Comparison of ENCODE assay signal across 1 cellular context in the genomic region with DNA sequence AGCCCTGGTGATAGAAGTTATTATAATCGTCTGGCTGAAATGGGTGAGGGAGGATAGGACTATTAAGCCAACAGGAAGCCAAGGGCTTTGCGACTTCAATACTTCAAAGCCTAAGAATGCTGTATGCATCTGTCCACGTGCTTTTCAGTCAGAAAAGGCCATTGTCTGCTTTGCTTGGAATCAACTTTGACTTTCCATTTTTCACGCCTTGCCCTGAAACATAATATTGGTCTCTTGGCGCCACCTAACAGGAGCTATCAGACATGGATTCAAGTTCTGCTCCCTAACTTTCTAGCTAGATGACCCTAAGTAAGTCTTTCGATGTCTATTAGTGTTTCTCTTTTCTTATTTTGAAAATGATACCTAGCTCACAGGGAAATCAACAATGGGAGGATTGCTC.
TF ChIP-seq lines count a peak whose summit lies in the region.

No MANE protein-coding gene starts in this region.

TF ChIP-seq in GM23338, 12 proteins besides CTCF, POLR2A, EP300 and RAD21 (continued from another document):
- no peak for TF ChIP-seq ZNF331 (CRISPR knock-in tag; IDR thresholded peaks at IDR 0.05; ENCODE audit: low read depth)
- no peak for TF ChIP-seq POLR2AphosphoS5 (IDR thresholded peaks at IDR 0.05; ENCODE audit: low read depth)
